ENCODE assay signal across 8 cellular contexts in the genomic region with DNA sequence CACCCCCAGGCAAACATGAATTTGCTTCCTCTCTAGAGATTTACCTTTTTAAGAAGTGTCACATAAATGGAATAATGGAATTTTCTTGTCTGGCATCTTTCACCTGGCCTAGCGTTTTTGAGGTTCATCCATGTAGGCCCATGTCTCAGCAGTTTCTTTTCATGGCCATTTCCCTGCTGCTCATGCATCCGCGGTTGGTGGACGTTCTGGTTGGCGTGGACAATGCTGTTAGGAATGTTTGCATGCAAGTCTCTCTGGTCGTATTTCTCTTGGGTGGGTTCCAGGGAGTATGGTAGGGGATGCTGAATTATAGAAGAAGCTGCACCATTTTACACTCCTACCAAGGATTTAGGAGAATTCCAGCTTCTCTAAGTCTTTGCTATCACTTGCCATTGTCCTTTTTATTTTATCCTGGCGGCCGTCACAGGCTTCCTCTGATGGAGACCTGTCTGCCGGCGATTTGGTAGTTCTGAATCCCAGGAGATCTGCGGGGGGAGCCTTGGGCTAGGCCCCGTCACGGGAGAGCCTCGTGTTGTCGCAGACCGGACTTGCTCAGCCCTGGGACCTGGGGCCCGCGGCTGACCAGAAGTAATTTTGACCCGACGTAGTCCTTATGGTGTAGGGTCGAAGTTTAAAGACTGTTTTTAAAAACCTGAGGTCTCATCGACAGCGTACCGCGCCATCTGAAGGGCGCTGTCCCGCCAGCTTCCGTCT. TPM values are rescaled to one million over a fixed set of nuclear protein-coding genes. Genes with fewer than 3 reads are reported as not detected.
DNase-seq lines count a peak whose midpoint lies in the region; ATAC-seq and TF ChIP-seq lines count a peak whose summit lies in the region.

No MANE protein-coding gene starts in this region.

- DNase-seq in NCI-H2227 (lab: John Stamatoyannopoulos, UW; ENCODE audit: unreplicated experiment) = peak; percentile 30
- DNase-seq in NCI-H2227 treated with DMSO at 0.1 percent for 48 hours (lab: John Stamatoyannopoulos, UW) = no peak
- no peak for DNase-seq in HFF-Myc (ENCODE audit: extremely low read depth, low read depth)
- peak; percentile 63 for DNase-seq in NCI-H82 (lab: John Stamatoyannopoulos, UW)
- peak; percentile 86 for DNase-seq in choroid plexus epithelial cell (ENCODE audit: low read depth)
- peak in 2 of 3 donors; percentile 58 to 65 for DNase-seq in right lobe of liver
- no peak for DNase-seq in suprapubic skin (ENCODE audit: low spot score in 2 of 2)
- DNase-seq in cerebellar nuclear complex (lab: John Stamatoyannopoulos, UW) = no peak

- intact Hi-C loops in right lobe of liver (cut with DNase I) = loop anchor here in 1 of 2 donors (10.0 kb wide), 1 partner anchor 61 kb away; no protein-coding TSS in a partner anchor

- H3K4me1 ChIP-seq in right lobe of liver (peaks cover 0 to 36% (median 9%) of the 10 kb centered on the region in 4 donors), suprapubic skin (peaks cover 59% of the 10 kb centered on the region)

- H3K27me3 ChIP-seq in right lobe of liver (no peaks in the 10 kb centered on the region), suprapubic skin (no peaks in the 10 kb centered on the region)

- H3K9me3 ChIP-seq in right lobe of liver (no peaks in the 10 kb centered on the region), suprapubic skin (no peaks in the 10 kb centered on the region)

- H3K27ac ChIP-seq in right lobe of liver = peak overlapping the region; percentile 73 to 92 (median 85)
- peak overlapping the region; percentile 97 for H3K27ac ChIP-seq in suprapubic skin

- WGBS in right lobe of liver (ENCODE audit: insufficient coverage, low coverage, low lambda C conversion rate, missing lambda C conversion rate) = 4% methylated on average over 20 of the region's 28 CpGs
- WGBS in suprapubic skin = 4% methylated on average over 28 of the region's 28 CpGs

- H3K36me3 ChIP-seq in right lobe of liver (no peaks in the 10 kb centered on the region), suprapubic skin (no peaks in the 10 kb centered on the region)

- no peak for TF ChIP-seq EP300 in suprapubic skin (IDR thresholded peaks at IDR 0.05)

- ATAC-seq in right lobe of liver = peak; percentile 48 to 65 (median 49)

- TF ChIP-seq POLR2A in right lobe of liver (IDR thresholded peaks at IDR 0.05) = no peak
- TF ChIP-seq POLR2A in suprapubic skin (IDR thresholded peaks at IDR 0.05) = no peak

- H3K4me3 ChIP-seq in HFF-Myc (replicated peaks; ENCODE audit: low read depth, low read length) = peak overlapping the region; percentile 74
- H3K4me3 ChIP-seq in choroid plexus epithelial cell (ENCODE audit: low read depth, low read length) = peak overlapping the region; percentile 72
- H3K4me3 ChIP-seq in right lobe of liver = peak overlapping the region; percentile 71 to 88 (median 72)
- H3K4me3 ChIP-seq in suprapubic skin = peak overlapping the region; percentile 93

- TF ChIP-seq CTCF in HFF-Myc (IDR thresholded peaks at IDR 0.05; ENCODE audit: low read depth, low read length, missing control alignments) (no peak), choroid plexus epithelial cell (conservative IDR thresholded peaks at IDR 0.05; ENCODE audit: low read depth, low read length) (no peak), right lobe of liver (IDR thresholded peaks at IDR 0.05) (no peak), suprapubic skin (IDR thresholded peaks at IDR 0.05) (no peak)

RNA-seq across cellular contexts. Expression of a gene that starts 56.9 kb away (rescaled TPM):
- total RNA-seq in right lobe of liver (10 to 100 TPM; 12.1 to 16.3 (median 14.0) TPM), suprapubic skin (10 to 100 TPM; 17.5 to 26.6 (median 23.9) TPM)

Comparison
In these comparisons a context has a peak if more than half of its experiments do, and no peak if none do; other contexts are left out.
1. DNase-seq: peak in NCI-H2227 (single experiment), NCI-H82 (single experiment), choroid plexus epithelial cell (single experiment) and right lobe of liver (2 of 3); none in NCI-H2227 treated with DMSO at 0.1 percent for 48 hours (single experiment), HFF-Myc (single experiment), suprapubic skin (0 of 2) and cerebellar nuclear complex (0 of 2).
2. Peak in every context shown above with its lines, with median percentiles within 50 percentile points of each other: H3K4me3 ChIP-seq.